2 cellular contexts compared by ENCODE assay signal in the genomic region with DNA sequence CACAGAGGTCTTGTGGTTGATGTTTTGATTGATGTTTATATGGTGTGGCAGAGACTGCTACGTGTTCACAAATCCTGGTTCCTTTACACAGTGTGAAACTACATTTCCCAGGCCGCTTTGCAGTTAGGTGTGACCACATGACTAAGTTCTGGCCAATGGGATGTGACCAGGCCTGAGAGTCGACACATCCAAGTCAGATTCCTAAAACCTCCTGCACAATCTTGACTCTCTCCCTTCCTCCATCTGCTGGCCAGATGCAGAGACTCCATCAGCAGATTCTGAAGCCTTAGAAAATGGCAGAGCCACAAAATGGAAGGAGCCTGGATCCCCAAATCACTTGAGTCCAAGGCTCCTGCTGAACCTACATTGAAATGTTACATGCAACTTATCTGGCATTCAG.
TF ChIP-seq lines count a peak whose summit lies in the region.

No MANE protein-coding gene starts in this region.

TF ChIP-seq in IMR-90, 13 proteins besides CTCF, POLR2A, EP300 and RAD21:
- peak; percentile 84 for TF ChIP-seq USF2 (IDR thresholded peaks at IDR 0.05; ENCODE audit: low read depth, low read length)
- no peak for TF ChIP-seq FOS (IDR thresholded peaks at IDR 0.05; ENCODE audit: low read depth, low read length)
- TF ChIP-seq SMC3 (IDR thresholded peaks at IDR 0.05; ENCODE audit: low read depth, low read length): peak; percentile 32; the same call in 1 of the 2 replicates
- TF ChIP-seq ELK1 (IDR thresholded peaks at IDR 0.05; ENCODE audit: borderline replicate concordance, low read depth, low read length): no peak
- TF ChIP-seq MAFK (IDR thresholded peaks at IDR 0.05; ENCODE audit: low read depth, low read length): no peak
- TF ChIP-seq RFX5 (IDR thresholded peaks at IDR 0.05; ENCODE audit: low read depth, low read length): no peak
- TF ChIP-seq RCOR1 (IDR thresholded peaks at IDR 0.05; ENCODE audit: insufficient replicate concordance, low read length): no peak
- TF ChIP-seq BHLHE40 (IDR thresholded peaks at IDR 0.05; ENCODE audit: low read depth, low read length): no peak

TF ChIP-seq in liver, 16 proteins besides CTCF, POLR2A, EP300 and RAD21:
- TF ChIP-seq YY1 (IDR thresholded peaks at IDR 0.05) (no peak), TAF1 (conservative IDR thresholded peaks at IDR 0.05) (no peak), HNF4G (IDR thresholded peaks at IDR 0.05) (no peak), GABPA (IDR thresholded peaks at IDR 0.05 in 1 of 2, conservative IDR thresholded peaks at IDR 0.05 in 1 of 2) (no peak), JUND (IDR thresholded peaks at IDR 0.05) (no peak), SP1 (IDR thresholded peaks at IDR 0.05) (no peak), FOXA2 (IDR thresholded peaks at IDR 0.05) (no peak), HNF4A (conservative IDR thresholded peaks at IDR 0.05) (no peak), FOXA1 (IDR thresholded peaks at IDR 0.05) (no peak), EGR1 (IDR thresholded peaks at IDR 0.05; ENCODE audit: low read depth in 2 of 2) (no peak), RXRA (IDR thresholded peaks at IDR 0.05) (no peak), REST (IDR thresholded peaks at IDR 0.05) (no peak), ZBTB33 (IDR thresholded peaks at IDR 0.05) (no peak), NR2F2 (IDR thresholded peaks at IDR 0.05) (no peak)
- TF ChIP-seq, protein P1, sequence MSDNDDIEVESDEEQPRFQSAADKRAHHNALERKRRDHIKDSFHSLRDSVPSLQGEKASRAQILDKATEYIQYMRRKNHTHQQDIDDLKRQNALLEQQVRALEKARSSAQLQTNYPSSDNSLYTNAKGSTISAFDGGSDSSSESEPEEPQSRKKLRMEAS (IDR thresholded peaks at IDR 0.05): no peak
- TF ChIP-seq, protein P2, sequence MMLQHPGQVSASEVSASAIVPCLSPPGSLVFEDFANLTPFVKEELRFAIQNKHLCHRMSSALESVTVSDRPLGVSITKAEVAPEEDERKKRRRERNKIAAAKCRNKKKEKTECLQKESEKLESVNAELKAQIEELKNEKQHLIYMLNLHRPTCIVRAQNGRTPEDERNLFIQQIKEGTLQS (IDR thresholded peaks at IDR 0.05): no peak
TF ChIP-seq in liver: peak in this region for 0.
